In genomic region chr19:45407585-45407984, GRCh38 we compare ENCODE assay signal across 8 cellular contexts. TPM values are rescaled to one million over a fixed set of nuclear protein-coding genes. Genes with fewer than 3 reads are reported as not detected.
DNase-seq lines count a peak whose midpoint lies in the region; ATAC-seq, FAIRE-seq and TF ChIP-seq lines count a peak whose summit lies in the region.
"Not testable (repeated sequence)": the region's sequence is repeated elsewhere in the genome, so short reads cannot be mapped to it uniquely, and the experiment has no call there.

No MANE protein-coding gene starts in this region.

- H3K9me2 ChIP-seq in hepatocyte (replicated peaks; ENCODE audit: insufficient read depth) = not testable (repeated sequence)

- not testable (repeated sequence) for TF ChIP-seq CTCF in Panc1 (IDR thresholded peaks at IDR 0.05); GM12878 (IDR thresholded peaks at IDR 0.05 in 2 of 3, conservative IDR thresholded peaks at IDR 0.05 in 1 of 3; ENCODE audit: control insufficient read depth in 2 of 3, extremely low read depth in 1 of 3, insufficient read depth in 1 of 3, low read depth in 3 of 3, low read length in 3 of 3); hepatocyte (IDR thresholded peaks at IDR 0.05; ENCODE audit: poor library complexity); type B pancreatic cell (conservative IDR thresholded peaks at IDR 0.05)

- H3K4me1 ChIP-seq in CD8-positive, alpha-beta memory T cell (ENCODE audit: insufficient read depth, low read length) = peaks cover 26% of the 10 kb centered on the region
- H3K4me1 ChIP-seq in HUES48 (ENCODE audit: control insufficient read depth, insufficient read depth, low read length) = peaks cover 17% of the 10 kb centered on the region
- peaks cover 14% of the 10 kb centered on the region for H3K4me1 ChIP-seq in Panc1 (ENCODE audit: control insufficient read depth, insufficient read depth, low read length)
- H3K4me1 ChIP-seq in GM12878 (ENCODE audit: control insufficient read depth, insufficient read depth, low read length); hepatocyte (ENCODE audit: insufficient read depth): not testable (repeated sequence)

- not testable (repeated sequence) for FAIRE-seq in GM12878 (lab: Jason Lieb, UNC)

- BruUV-seq in Panc1 (replicated peaks; lab: Mats Ljungman, UMichigan); GM12878 (replicated peaks; lab: Mats Ljungman, UMichigan): not testable (repeated sequence)

- not testable (repeated sequence) for H3K9me3 ChIP-seq in CD8-positive, alpha-beta memory T cell (ENCODE audit: low read length); HUES48 (ENCODE audit: control insufficient read depth, insufficient read depth, low read length); Panc1 (ENCODE audit: control insufficient read depth, insufficient read depth, low read depth, low read length); GM12878 (replicated peaks; ENCODE audit: control insufficient read depth, insufficient read depth, low read length); hepatocyte (ENCODE audit: low read depth)

- not testable (repeated sequence) for H3K27ac ChIP-seq in CD8-positive, alpha-beta memory T cell (ENCODE audit: low read depth, low read length); HUES48 (ENCODE audit: low read depth, low read length); GM12878 (ENCODE audit: control insufficient read depth, insufficient read depth); hepatocyte
- peak overlapping the region; percentile 90 for H3K27ac ChIP-seq in Panc1 (ENCODE audit: low read length)

- H3K4me3 Mint-ChIP-seq in CD8-positive, alpha-beta memory T cell = peak overlapping the region in 5 of 7 donors; percentile 20 to 97 (median 41)
- H3K4me3 Mint-ChIP-seq in activated CD4-positive, alpha-beta memory T cell treated with anti-CD3 and anti-CD28 coated beads, Interleukin-2, amount 10 ng/mL, durations not matched to agents 7 days and 5 days = peak overlapping the region; percentile 84
- H3K4me3 Mint-ChIP-seq in natural killer cell treated with Interleukin-12 subunit alpha and Interleukin-12 subunit beta and Interleukin-15 and Interleukin-18, amount 100 ng/mL, for 72 hours = peak overlapping the region; percentile 92
- peak overlapping the region; percentile 96 for H3K4me3 Mint-ChIP-seq in type B pancreatic cell

- not testable (repeated sequence) for H3K4me3 ChIP-seq in CD8-positive, alpha-beta memory T cell (ENCODE audit: low read length); hepatocyte
- peak overlapping the region; percentile 86 for H3K4me3 ChIP-seq in HUES48 (ENCODE audit: low read depth, low read length)
- H3K4me3 ChIP-seq in Panc1 (ENCODE audit: low read depth in 2 of 2, low read length in 2 of 2) = peak overlapping the region; percentile 94 to 96
- peak overlapping the region; percentile 98 for H3K4me3 ChIP-seq in GM12878

- peaks cover 25% of the 10 kb centered on the region for H3K27me3 ChIP-seq in CD8-positive, alpha-beta memory T cell (ENCODE audit: insufficient read depth, low read length, poor library complexity, severe bottlenecking)
- H3K27me3 ChIP-seq in HUES48 (ENCODE audit: control insufficient read depth, insufficient read depth, low read length); Panc1 (ENCODE audit: control insufficient read depth, insufficient read depth, low read length); GM12878 (replicated peaks in 1 of 2; ENCODE audit: control insufficient read depth in 2 of 2, insufficient read depth in 2 of 2, low read length in 1 of 2): not testable (repeated sequence)
- H3K27me3 ChIP-seq in hepatocyte = peaks cover 22% of the 10 kb centered on the region

- H3K79me2 ChIP-seq in GM12878 (ENCODE audit: control insufficient read depth, insufficient read depth, low read length) = not testable (repeated sequence)
- peaks cover 23% of the 10 kb centered on the region for H3K79me2 ChIP-seq in hepatocyte

- H2AFZ ChIP-seq in GM12878 (ENCODE audit: control insufficient read depth, low read depth, low read length); hepatocyte: not testable (repeated sequence)

- peaks cover 0 to 16% (median 0%) of the 10 kb centered on the region in 3 donors for H3K36me3 Mint-ChIP-seq in CD8-positive, alpha-beta memory T cell
- H3K36me3 Mint-ChIP-seq in activated CD4-positive, alpha-beta memory T cell treated with anti-CD3 and anti-CD28 coated beads, Interleukin-2, amount 10 ng/mL, durations not matched to agents 7 days and 5 days (ENCODE audit: low read depth); type B pancreatic cell: not testable (repeated sequence)
- peaks cover 10% of the 10 kb centered on the region for H3K36me3 Mint-ChIP-seq in natural killer cell treated with Interleukin-12 subunit alpha and Interleukin-12 subunit beta and Interleukin-15 and Interleukin-18, amount 100 ng/mL, for 72 hours

- in situ Hi-C loops in Panc1 (cut with HindIII; ENCODE audit: low pct_unique_long_range_greater_than_20kb, low sequenced_read_pairs); GM12878 (cut with MboI): not testable (repeated sequence)

- CTCF ChIA-PET in CD8-positive, alpha-beta memory T cell (lab: Charles Lee) = interaction anchor here (1.3 kb wide), 1 partner anchor 71 kb away, joined by 5 read pairs; no protein-coding TSS in a partner anchor
- CTCF ChIA-PET in Panc1 (lab: Charles Lee) = not testable (repeated sequence)
- CTCF ChIA-PET in activated CD4-positive, alpha-beta memory T cell treated with anti-CD3 and anti-CD28 coated beads, Interleukin-2, amount 10 ng/mL, durations not matched to agents 7 days and 5 days (lab: Charles Lee) = interaction anchor here (0.8 to 1.9 kb wide), 3 partner anchors 32 to 78 kb away, joined by 4 to 12 read pairs (median 5); no protein-coding TSS in a partner anchor
- CTCF ChIA-PET in GM12878 (lab: Yijun Ruan, JAX) = interaction anchor here (1.1 to 1.3 kb wide), 4 partner anchors 14 to 71 kb away, joined by 3 to 4 read pairs (median 4); no protein-coding TSS in a partner anchor

- 93% methylated on average over 5 of the region's 5 CpGs for WGBS in GM12878 (ENCODE audit: insufficient coverage, insufficient replicate concordance, low lambda C conversion rate, missing lambda C conversion rate)
- 87% methylated on average over 5 of the region's 5 CpGs for WGBS in hepatocyte (ENCODE audit: low lambda C conversion rate, missing lambda C conversion rate)

- peaks cover 25 to 27% of the 10 kb centered on the region in 2 donors for H3K27me3 Mint-ChIP-seq in CD8-positive, alpha-beta memory T cell
- H3K27me3 Mint-ChIP-seq in activated CD4-positive, alpha-beta memory T cell treated with anti-CD3 and anti-CD28 coated beads, Interleukin-2, amount 10 ng/mL, durations not matched to agents 7 days and 5 days = peaks cover 20% of the 10 kb centered on the region
- H3K27me3 Mint-ChIP-seq in natural killer cell treated with Interleukin-12 subunit alpha and Interleukin-12 subunit beta and Interleukin-15 and Interleukin-18, amount 100 ng/mL, for 72 hours = not testable (repeated sequence)
- peaks cover 31% of the 10 kb centered on the region for H3K27me3 Mint-ChIP-seq in type B pancreatic cell

- H3K4me2 ChIP-seq in GM12878 (ENCODE audit: control insufficient read depth, insufficient read depth) (peak overlapping the region; percentile 96), hepatocyte (peak overlapping the region; percentile 95)

- H4K20me1 ChIP-seq in GM12878 (ENCODE audit: control insufficient read depth, insufficient read depth); hepatocyte (ENCODE audit: insufficient read depth, poor library complexity, severe bottlenecking): not testable (repeated sequence)

- peaks cover 25 to 41% (median 32%) of the 10 kb centered on the region in 3 donors for H3K4me1 Mint-ChIP-seq in CD8-positive, alpha-beta memory T cell
- peaks cover 44% of the 10 kb centered on the region for H3K4me1 Mint-ChIP-seq in activated CD4-positive, alpha-beta memory T cell treated with anti-CD3 and anti-CD28 coated beads, Interleukin-2, amount 10 ng/mL, durations not matched to agents 7 days and 5 days
- peaks cover 35 to 44% of the 10 kb centered on the region in 2 donors for H3K4me1 Mint-ChIP-seq in natural killer cell treated with Interleukin-12 subunit alpha and Interleukin-12 subunit beta and Interleukin-15 and Interleukin-18, amount 100 ng/mL, for 72 hours (ENCODE audit: low read depth in 2 of 2)
- H3K4me1 Mint-ChIP-seq in type B pancreatic cell (ENCODE audit: unreplicated experiment) = peaks cover 32% of the 10 kb centered on the region

- RAD21 ChIA-PET in GM12878 (lab: Charles Lee; ENCODE audit: unreplicated experiment) = interaction anchor here (0.9 kb wide), 1 partner anchor 14 kb away, joined by 6 read pairs; no protein-coding TSS in a partner anchor

- SMC1A ChIA-PET in GM12878 (lab: Charles Lee; ENCODE audit: uncharacterized antibody, unreplicated experiment) = interaction anchor here (0.7 kb wide), 1 partner anchor 71 kb away, joined by 3 read pairs; no protein-coding TSS in a partner anchor

- TF ChIP-seq EP300 in GM12878 (IDR thresholded peaks at IDR 0.05; ENCODE audit: borderline replicate concordance in 1 of 2, control insufficient read depth in 1 of 2, low read depth in 2 of 2, low read length in 2 of 2) = not testable (repeated sequence)

- not testable (repeated sequence) for ATAC-seq in Panc1; GM12878; natural killer cell treated with Interleukin-12 subunit alpha and Interleukin-12 subunit beta and Interleukin-15 and Interleukin-18, amount 100 ng/mL, for 72 hours

- H3K36me3 ChIP-seq in CD8-positive, alpha-beta memory T cell (ENCODE audit: insufficient read depth, low read length); Panc1 (ENCODE audit: control insufficient read depth, insufficient read depth, low read length); GM12878 (ENCODE audit: control insufficient read depth in 2 of 2, insufficient read depth in 2 of 2, low read length in 1 of 2); hepatocyte (replicated peaks; ENCODE audit: insufficient read depth, low read depth): not testable (repeated sequence)
- H3K36me3 ChIP-seq in HUES48 (ENCODE audit: control insufficient read depth, insufficient read depth, low read length) = peaks cover 22% of the 10 kb centered on the region

- TF ChIP-seq POLR2A in GM12878 (IDR thresholded peaks at IDR 0.05; ENCODE audit: low read depth, low read length) = not testable (repeated sequence)

- H3K9me3 Mint-ChIP-seq in CD8-positive, alpha-beta memory T cell; activated CD4-positive, alpha-beta memory T cell treated with anti-CD3 and anti-CD28 coated beads, Interleukin-2, amount 10 ng/mL, durations not matched to agents 7 days and 5 days; natural killer cell treated with Interleukin-12 subunit alpha and Interleukin-12 subunit beta and Interleukin-15 and Interleukin-18, amount 100 ng/mL, for 72 hours; type B pancreatic cell: not testable (repeated sequence)

- not testable (repeated sequence) for TF ChIP-seq RAD21 in GM12878 (IDR thresholded peaks at IDR 0.05; ENCODE audit: insufficient read depth, low read depth, low read length)

- POLR2A ChIA-PET in CD8-positive, alpha-beta memory T cell (lab: Charles Lee) = interaction anchor here (0.8 kb wide), 1 partner anchor 62 kb away, joined by 3 read pairs; no protein-coding TSS in a partner anchor
- POLR2A ChIA-PET in Panc1 (lab: Charles Lee) = not testable (repeated sequence)
- POLR2A ChIA-PET in activated CD4-positive, alpha-beta memory T cell treated with anti-CD3 and anti-CD28 coated beads, Interleukin-2, amount 10 ng/mL, durations not matched to agents 7 days and 5 days (lab: Charles Lee) = interaction anchor here (0.7 to 1.1 kb wide), 3 partner anchors 9 to 17 kb away, joined by 3 read pairs; no protein-coding TSS in a partner anchor
- POLR2A ChIA-PET in GM12878 (lab: Charles Lee) = interaction anchor here (0.8 to 1.5 kb wide), 2 partner anchors 16 to 77 kb away, joined by 3 read pairs; no protein-coding TSS in a partner anchor

- not testable (repeated sequence) for DNase-seq in CD8-positive, alpha-beta memory T cell; Panc1 (ENCODE audit: low read depth, low spot score); activated CD4-positive, alpha-beta memory T cell treated with anti-CD3 and anti-CD28 coated beads, Interleukin-2, amount 10 ng/mL, durations not matched to agents 7 days and 5 days; GM12878 (ENCODE audit: low read depth, low spot score); hepatocyte (ENCODE audit: low spot score); natural killer cell treated with Interleukin-12 subunit alpha and Interleukin-12 subunit beta and Interleukin-15 and Interleukin-18, amount 100 ng/mL, for 72 hours (ENCODE audit: low spot score); type B pancreatic cell (ENCODE audit: extremely low spot score, unreplicated experiment)

- H3K9ac ChIP-seq in HUES48 (ENCODE audit: low read depth, low read length); GM12878 (ENCODE audit: control insufficient read depth, insufficient read depth, low read length): not testable (repeated sequence)

- intact Hi-C loops in Panc1 (cut with micrococcal nuclease; ENCODE audit: unreplicated experiment) = not testable (repeated sequence)
- intact Hi-C loops in GM12878 (cut with micrococcal nuclease; ENCODE audit: unreplicated experiment) = loop anchor here (10.0 kb wide), 1 partner anchor 237 kb away; no protein-coding TSS in a partner anchor

- H3K27ac Mint-ChIP-seq in CD8-positive, alpha-beta memory T cell = peak overlapping the region in 1 of 8 donors; percentile 82
- H3K27ac Mint-ChIP-seq in activated CD4-positive, alpha-beta memory T cell treated with anti-CD3 and anti-CD28 coated beads, Interleukin-2, amount 10 ng/mL, durations not matched to agents 7 days and 5 days; natural killer cell treated with Interleukin-12 subunit alpha and Interleukin-12 subunit beta and Interleukin-15 and Interleukin-18, amount 100 ng/mL, for 72 hours; type B pancreatic cell: not testable (repeated sequence)

RNA-seq across cellular contexts. Expression of gene POLR1G, which starts 1.1 kb away (rescaled TPM):
- total RNA-seq in CD8-positive, alpha-beta memory T cell = 10 to 100 TPM; 26.5 to 27.4 TPM
- polyA plus RNA-seq in CD8-positive, alpha-beta memory T cell = 2.2 TPM
- total RNA-seq in Panc1 (2021; ENCODE audit: unreplicated experiment) (27.8 TPM), GM12878 (2014; rRNA removed) (18.4 and 30.9 TPM in 2 replicates), GM12878 (2014; rRNA removed; fragmentation: Illumina TruSeq; extraction: Trizol) (19.5 and 23.2 TPM in 2 replicates), GM12878 (2021) (18.8 TPM in 2 replicates), hepatocyte (2.7 and 3.3 TPM in 2 replicates), type B pancreatic cell (ENCODE audit: low replicate concordance) (7.2 and 9.5 TPM in 2 replicates)
- polyA plus RNA-seq in Panc1 (2012; ENCODE audit: insufficient read length) = 20.6 TPM
- total RNA-seq in activated CD4-positive, alpha-beta memory T cell treated with anti-CD3 and anti-CD28 coated beads, Interleukin-2, amount 10 ng/mL, durations not matched to agents 7 days and 5 days = 1 to 10 TPM; 3.6 to 3.8 TPM
- 2.6 and 3.9 TPM in 2 replicates for total RNA-seq in GM12878 (2013; cell fraction: nucleolus; rRNA removed)
- 1.3 TPM for polyA plus RNA-seq in GM12878 (2011; ENCODE audit: low read depth)
- polyA plus RNA-seq in GM12878 (2011; rRNA removed) (3.1 and 5.0 TPM in 2 replicates), GM12878 (2014; fragmentation: Illumina TruSeq; extraction: Trizol) (13.3 and 22.1 TPM in 2 replicates), GM12878 (2014; fragmentation: Nextera tagmentation; extraction: Ambion mirVana) (1 to 10 TPM; 2.0 to 5.4 TPM), GM12878 (2014; rRNA removed) (17.4 and 24.4 TPM in 2 replicates), GM12878 (2016; fragmentation: Nextera tagmentation; extraction: Ambion mirVana) (10 to 100 TPM; 23.2 to 24.3 TPM), hepatocyte (2.4 and 2.5 TPM in 2 replicates)
- 5.4 and 6.9 TPM in 2 replicates for polyA plus RNA-seq in GM12878 (2011; cell fraction: cytosol; rRNA removed)
- 2.1 and 4.8 TPM in 2 replicates for polyA plus RNA-seq in GM12878 (2011; cell fraction: nucleus; rRNA removed)
- polyA plus RNA-seq in GM12878 (2012) = 3.3 and 4.2 TPM in 2 replicates
- polyA minus RNA-seq in GM12878 (2011; rRNA and poly(A)+ RNA removed) = 2.6 and 3.6 TPM in 2 replicates
- polyA minus RNA-seq in GM12878 (2011; cell fraction: cytosol; rRNA and poly(A)+ RNA removed) = 4.0 and 6.8 TPM in 2 replicates
- polyA minus RNA-seq in GM12878 (2011; cell fraction: nucleus; rRNA and poly(A)+ RNA removed) = 1.3 and 3.3 TPM in 2 replicates
- total RNA-seq in natural killer cell treated with Interleukin-12 subunit alpha and Interleukin-12 subunit beta and Interleukin-15 and Interleukin-18, amount 100 ng/mL, for 72 hours = 10 to 100 TPM; 11.0 to 25.4 TPM

RNA-seq across cellular contexts. Expression of gene PPP1R13L, which starts 2.7 kb away (rescaled TPM):
- 1 to 10 TPM; 3.9 to 4.3 TPM for total RNA-seq in CD8-positive, alpha-beta memory T cell
- 0.83 TPM for polyA plus RNA-seq in CD8-positive, alpha-beta memory T cell
- total RNA-seq in Panc1 (2021; ENCODE audit: unreplicated experiment) = 39.1 TPM
- polyA plus RNA-seq in Panc1 (2012; ENCODE audit: insufficient read length) = 62.4 TPM
- 10 to 100 TPM; 13.0 to 18.9 TPM for total RNA-seq in activated CD4-positive, alpha-beta memory T cell treated with anti-CD3 and anti-CD28 coated beads, Interleukin-2, amount 10 ng/mL, durations not matched to agents 7 days and 5 days
- 34.6 and 46.1 TPM in 2 replicates for total RNA-seq in GM12878 (2013; cell fraction: nucleolus; rRNA removed)
- 1.8 and 2.5 TPM in 2 replicates for total RNA-seq in GM12878 (2014; rRNA removed)
- total RNA-seq in GM12878 (2014; rRNA removed; fragmentation: Illumina TruSeq; extraction: Trizol) = 1.2 and 1.3 TPM in 2 replicates
- 10.0 and 11.0 TPM in 2 replicates for total RNA-seq in GM12878 (2021)
- 15.1 TPM for polyA plus RNA-seq in GM12878 (2011; ENCODE audit: low read depth)
- 2.3 and 2.4 TPM in 2 replicates for polyA plus RNA-seq in GM12878 (2011; rRNA removed)
- polyA plus RNA-seq in GM12878 (2011; cell fraction: cytosol; rRNA removed) = 3.5 and 3.6 TPM in 2 replicates
- 15.1 and 17.8 TPM in 2 replicates for polyA plus RNA-seq in GM12878 (2011; cell fraction: nucleus; rRNA removed)
- polyA plus RNA-seq in GM12878 (2012) = 23.7 and 26.2 TPM in 2 replicates
- polyA plus RNA-seq in GM12878 (2014; fragmentation: Illumina TruSeq; extraction: Trizol) = 3.0 and 3.3 TPM in 2 replicates
- 1 to 10 TPM in 1 of 2 experiments, under 1 TPM in 1; 0.40 to 1.9 TPM for polyA plus RNA-seq in GM12878 (2014; fragmentation: Nextera tagmentation; extraction: Ambion mirVana)
- polyA plus RNA-seq in GM12878 (2014; rRNA removed) = 4.4 and 4.7 TPM in 2 replicates
- 1 to 10 TPM; 2.4 to 2.6 TPM for polyA plus RNA-seq in GM12878 (2016; fragmentation: Nextera tagmentation; extraction: Ambion mirVana)
- 2.3 and 4.3 TPM in 2 replicates for polyA minus RNA-seq in GM12878 (2011; rRNA and poly(A)+ RNA removed)
- 2.5 and 4.3 TPM in 2 replicates for polyA minus RNA-seq in GM12878 (2011; cell fraction: cytosol; rRNA and poly(A)+ RNA removed)
- 3.1 and 4.4 TPM in 2 replicates for polyA minus RNA-seq in GM12878 (2011; cell fraction: nucleus; rRNA and poly(A)+ RNA removed)
- 7.9 and 8.7 TPM in 2 replicates for total RNA-seq in hepatocyte
- polyA plus RNA-seq in hepatocyte = 14.8 and 22.9 TPM in 2 replicates
- 10 to 100 TPM; 12.2 to 14.1 TPM for total RNA-seq in natural killer cell treated with Interleukin-12 subunit alpha and Interleukin-12 subunit beta and Interleukin-15 and Interleukin-18, amount 100 ng/mL, for 72 hours
- 38.6 and 110 TPM in 2 replicates for total RNA-seq in type B pancreatic cell (ENCODE audit: low replicate concordance)

RNA-seq across cellular contexts. Expression of gene ERCC1, which starts 16.1 kb away (rescaled TPM):
- 10 to 100 TPM; 75.7 to 82.6 TPM for total RNA-seq in CD8-positive, alpha-beta memory T cell
- 47.5 TPM for polyA plus RNA-seq in CD8-positive, alpha-beta memory T cell
- total RNA-seq in Panc1 (2021; ENCODE audit: unreplicated experiment) (80.3 TPM), GM12878 (2014; rRNA removed) (74.7 and 82.6 TPM in 2 replicates), GM12878 (2014; rRNA removed; fragmentation: Illumina TruSeq; extraction: Trizol) (45.4 and 57.2 TPM in 2 replicates), GM12878 (2021) (70.1 and 75.3 TPM in 2 replicates), hepatocyte (42.5 and 51.0 TPM in 2 replicates), type B pancreatic cell (ENCODE audit: low replicate concordance) (57.3 and 71.8 TPM in 2 replicates)
- polyA plus RNA-seq in Panc1 (2012; ENCODE audit: insufficient read length) = 101 TPM
- 10 to 100 TPM; 59.8 to 60.6 TPM for total RNA-seq in activated CD4-positive, alpha-beta memory T cell treated with anti-CD3 and anti-CD28 coated beads, Interleukin-2, amount 10 ng/mL, durations not matched to agents 7 days and 5 days
- 59.3 and 59.4 TPM in 2 replicates for total RNA-seq in GM12878 (2013; cell fraction: nucleolus; rRNA removed)
- polyA plus RNA-seq in GM12878 (2011; ENCODE audit: low read depth) = 161 TPM
- polyA plus RNA-seq in GM12878 (2011; rRNA removed) (36.8 and 65.0 TPM in 2 replicates), GM12878 (2014; fragmentation: Illumina TruSeq; extraction: Trizol) (23.1 and 52.0 TPM in 2 replicates), GM12878 (2014; fragmentation: Nextera tagmentation; extraction: Ambion mirVana) (10 to 100 TPM; 14.7 to 36.8 TPM), GM12878 (2014; rRNA removed) (104 and 113 TPM in 2 replicates), GM12878 (2016; fragmentation: Nextera tagmentation; extraction: Ambion mirVana) (10 to 100 TPM; 54.2 to 66.8 TPM), hepatocyte (66.7 and 72.8 TPM in 2 replicates)
- 105 and 127 TPM in 2 replicates for polyA plus RNA-seq in GM12878 (2011; cell fraction: cytosol; rRNA removed)
- 101 and 105 TPM in 2 replicates for polyA plus RNA-seq in GM12878 (2011; cell fraction: nucleus; rRNA removed)
- 49.9 and 53.1 TPM in 2 replicates for polyA plus RNA-seq in GM12878 (2012)
- 51.6 and 101 TPM in 2 replicates for polyA minus RNA-seq in GM12878 (2011; rRNA and poly(A)+ RNA removed)
- polyA minus RNA-seq in GM12878 (2011; cell fraction: cytosol; rRNA and poly(A)+ RNA removed) = 45.3 and 49.4 TPM in 2 replicates
- polyA minus RNA-seq in GM12878 (2011; cell fraction: nucleus; rRNA and poly(A)+ RNA removed) = 28.0 and 31.4 TPM in 2 replicates
- 10 to 100 TPM; 65.0 to 67.8 TPM for total RNA-seq in natural killer cell treated with Interleukin-12 subunit alpha and Interleukin-12 subunit beta and Interleukin-15 and Interleukin-18, amount 100 ng/mL, for 72 hours

RNA-seq across cellular contexts. Expression of gene ERCC2, which starts 37.2 kb away (rescaled TPM):
- total RNA-seq in CD8-positive, alpha-beta memory T cell = 10 to 100 TPM; 22.0 to 23.9 TPM
- 7.8 TPM for polyA plus RNA-seq in CD8-positive, alpha-beta memory T cell
- total RNA-seq in Panc1 (2021; ENCODE audit: unreplicated experiment) = 32.5 TPM
- polyA plus RNA-seq in Panc1 (2012; ENCODE audit: insufficient read length) = 50.9 TPM
- total RNA-seq in activated CD4-positive, alpha-beta memory T cell treated with anti-CD3 and anti-CD28 coated beads, Interleukin-2, amount 10 ng/mL, durations not matched to agents 7 days and 5 days = 10 to 100 TPM; 19.0 to 20.0 TPM
- total RNA-seq in GM12878 (2013; cell fraction: nucleolus; rRNA removed) = 19.5 and 22.8 TPM in 2 replicates
- 16.9 and 18.8 TPM in 2 replicates for total RNA-seq in GM12878 (2014; rRNA removed)
- total RNA-seq in GM12878 (2014; rRNA removed; fragmentation: Illumina TruSeq; extraction: Trizol) = 7.5 and 7.7 TPM in 2 replicates
- total RNA-seq in GM12878 (2021) = 38.7 and 40.1 TPM in 2 replicates
- 8.8 TPM for polyA plus RNA-seq in GM12878 (2011; ENCODE audit: low read depth)
- 7.4 and 27.2 TPM in 2 replicates for polyA plus RNA-seq in GM12878 (2011; rRNA removed)
- 16.8 and 18.1 TPM in 2 replicates for polyA plus RNA-seq in GM12878 (2011; cell fraction: cytosol; rRNA removed)
- polyA plus RNA-seq in GM12878 (2011; cell fraction: nucleus; rRNA removed) = 73.9 and 87.0 TPM in 2 replicates
- polyA plus RNA-seq in GM12878 (2012) = 25.0 and 25.7 TPM in 2 replicates
- polyA plus RNA-seq in GM12878 (2014; fragmentation: Illumina TruSeq; extraction: Trizol) = 7.6 and 20.5 TPM in 2 replicates
- polyA plus RNA-seq in GM12878 (2014; fragmentation: Nextera tagmentation; extraction: Ambion mirVana) = 1 to 10 TPM; 1.3 to 2.4 TPM
- 20.6 and 24.9 TPM in 2 replicates for polyA plus RNA-seq in GM12878 (2014; rRNA removed)
- polyA plus RNA-seq in GM12878 (2016; fragmentation: Nextera tagmentation; extraction: Ambion mirVana) = 10 to 100 TPM in 1 of 2 experiments, 1 to 10 TPM in 1; 9.8 to 12.5 TPM
- polyA minus RNA-seq in GM12878 (2011; rRNA and poly(A)+ RNA removed) = 25.1 and 39.2 TPM in 2 replicates
- polyA minus RNA-seq in GM12878 (2011; cell fraction: cytosol; rRNA and poly(A)+ RNA removed) = 9.8 and 10.8 TPM in 2 replicates
- polyA minus RNA-seq in GM12878 (2011; cell fraction: nucleus; rRNA and poly(A)+ RNA removed) = 16.8 and 27.8 TPM in 2 replicates
- total RNA-seq in hepatocyte = 10.1 and 13.9 TPM in 2 replicates
- 7.1 and 7.3 TPM in 2 replicates for polyA plus RNA-seq in hepatocyte
- 10 to 100 TPM; 18.1 to 44.0 TPM for total RNA-seq in natural killer cell treated with Interleukin-12 subunit alpha and Interleukin-12 subunit beta and Interleukin-15 and Interleukin-18, amount 100 ng/mL, for 72 hours
- total RNA-seq in type B pancreatic cell (ENCODE audit: low replicate concordance) = 26.9 and 55.8 TPM in 2 replicates

Comparison
In these comparisons a context has a peak if more than half of its experiments do, and no peak if none do; other contexts are left out.
1. H3K4me3 Mint-ChIP-seq: peak in every context shown above with its lines; median percentile 96 in type B pancreatic cell; 92 in natural killer cell treated with Interleukin-12 subunit alpha and Interleukin-12 subunit beta and Interleukin-15 and Interleukin-18, amount 100 ng/mL, for 72 hours; 84 in activated CD4-positive, alpha-beta memory T cell treated with anti-CD3 and anti-CD28 coated beads, Interleukin-2, amount 10 ng/mL, durations not matched to agents 7 days and 5 days; 41 in CD8-positive, alpha-beta memory T cell.